Comparison of ENCODE assay signal across 3 cellular contexts in the genomic region with DNA sequence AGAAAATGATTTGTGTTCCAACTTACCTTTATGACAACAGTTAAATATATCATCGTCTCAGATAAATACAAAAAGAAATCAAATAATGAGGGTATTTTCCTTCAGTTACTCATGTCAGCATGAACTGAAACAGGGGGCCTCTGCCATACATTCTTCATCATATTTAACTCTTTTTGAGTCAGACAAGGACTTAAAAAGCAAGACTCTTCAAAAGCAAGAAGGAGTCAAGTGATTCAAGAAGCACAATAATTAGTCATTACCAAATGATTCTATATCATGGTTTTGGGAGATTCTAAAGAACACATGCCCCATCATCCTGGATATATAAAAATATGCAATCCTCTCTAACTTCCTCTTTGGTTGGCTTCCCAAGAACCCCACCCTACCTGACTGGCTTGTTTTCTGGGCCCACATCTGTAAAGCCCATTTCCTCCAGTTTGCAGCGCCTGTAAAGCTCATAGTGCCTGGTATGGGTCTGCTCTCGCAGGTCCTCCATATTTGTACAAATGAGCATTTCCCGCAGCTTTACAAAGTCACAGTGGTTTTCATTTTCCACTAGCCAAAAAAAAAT.
TF ChIP-seq lines count a peak whose summit lies in the region.

No MANE protein-coding gene starts in this region.

TF ChIP-seq in SK-N-SH, 30 proteins besides CTCF, POLR2A, EP300 and RAD21 (continued from another document):
- TF ChIP-seq, protein P1, sequence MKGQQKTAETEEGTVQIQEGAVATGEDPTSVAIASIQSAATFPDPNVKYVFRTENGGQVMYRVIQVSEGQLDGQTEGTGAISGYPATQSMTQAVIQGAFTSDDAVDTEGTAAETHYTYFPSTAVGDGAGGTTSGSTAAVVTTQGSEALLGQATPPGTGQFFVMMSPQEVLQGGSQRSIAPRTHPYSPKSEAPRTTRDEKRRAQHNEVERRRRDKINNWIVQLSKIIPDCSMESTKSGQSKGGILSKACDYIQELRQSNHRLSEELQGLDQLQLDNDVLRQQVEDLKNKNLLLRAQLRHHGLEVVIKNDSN (IDR thresholded peaks at IDR 0.05; ENCODE audit: borderline replicate concordance, low read depth) = no peak
- TF ChIP-seq SMC3 (IDR thresholded peaks at IDR 0.05; ENCODE audit: low read depth, low read length) = no peak
- no peak for TF ChIP-seq EZH2phosphoT487 (IDR thresholded peaks at IDR 0.05; ENCODE audit: borderline replicate concordance, low read depth)
- TF ChIP-seq NFIC (IDR thresholded peaks at IDR 0.05; ENCODE audit: borderline replicate concordance) = no peak
- TF ChIP-seq FOXJ3 (CRISPR knock-in tag; IDR thresholded peaks at IDR 0.05) = no peak
- TF ChIP-seq, protein P2, sequence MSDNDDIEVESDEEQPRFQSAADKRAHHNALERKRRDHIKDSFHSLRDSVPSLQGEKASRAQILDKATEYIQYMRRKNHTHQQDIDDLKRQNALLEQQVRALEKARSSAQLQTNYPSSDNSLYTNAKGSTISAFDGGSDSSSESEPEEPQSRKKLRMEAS (IDR thresholded peaks at IDR 0.05; ENCODE audit: low read depth) = no peak
- no peak for TF ChIP-seq ELF1 (IDR thresholded peaks at IDR 0.05)
- TF ChIP-seq, protein P3, sequence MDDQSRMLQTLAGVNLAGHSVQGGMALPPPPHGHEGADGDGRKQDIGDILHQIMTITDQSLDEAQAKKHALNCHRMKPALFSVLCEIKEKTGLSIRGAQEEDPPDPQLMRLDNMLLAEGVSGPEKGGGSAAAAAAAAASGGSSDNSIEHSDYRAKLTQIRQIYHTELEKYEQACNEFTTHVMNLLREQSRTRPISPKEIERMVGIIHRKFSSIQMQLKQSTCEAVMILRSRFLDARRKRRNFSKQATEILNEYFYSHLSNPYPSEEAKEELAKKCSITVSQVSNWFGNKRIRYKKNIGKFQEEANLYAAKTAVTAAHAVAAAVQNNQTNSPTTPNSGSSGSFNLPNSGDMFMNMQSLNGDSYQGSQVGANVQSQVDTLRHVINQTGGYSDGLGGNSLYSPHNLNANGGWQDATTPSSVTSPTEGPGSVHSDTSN (IDR thresholded peaks at IDR 0.05) = no peak
- TF ChIP-seq, protein P4, sequence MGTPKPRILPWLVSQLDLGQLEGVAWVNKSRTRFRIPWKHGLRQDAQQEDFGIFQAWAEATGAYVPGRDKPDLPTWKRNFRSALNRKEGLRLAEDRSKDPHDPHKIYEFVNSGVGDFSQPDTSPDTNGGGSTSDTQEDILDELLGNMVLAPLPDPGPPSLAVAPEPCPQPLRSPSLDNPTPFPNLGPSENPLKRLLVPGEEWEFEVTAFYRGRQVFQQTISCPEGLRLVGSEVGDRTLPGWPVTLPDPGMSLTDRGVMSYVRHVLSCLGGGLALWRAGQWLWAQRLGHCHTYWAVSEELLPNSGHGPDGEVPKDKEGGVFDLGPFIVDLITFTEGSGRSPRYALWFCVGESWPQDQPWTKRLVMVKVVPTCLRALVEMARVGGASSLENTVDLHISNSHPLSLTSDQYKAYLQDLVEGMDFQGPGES (IDR thresholded peaks at IDR 0.05; ENCODE audit: low read depth, low read length) = no peak
- no peak for TF ChIP-seq FOXM1 (IDR thresholded peaks at IDR 0.05; ENCODE audit: low read depth)
- no peak for TF ChIP-seq MEF2A (IDR thresholded peaks at IDR 0.05; ENCODE audit: borderline replicate concordance, low read depth)
- no peak for TF ChIP-seq MXI1 (IDR thresholded peaks at IDR 0.05; ENCODE audit: low read depth, low read length)
- no peak for TF ChIP-seq POLR2AphosphoS5 (IDR thresholded peaks at IDR 0.05; ENCODE audit: low read depth, low read length)
- TF ChIP-seq, protein P5, sequence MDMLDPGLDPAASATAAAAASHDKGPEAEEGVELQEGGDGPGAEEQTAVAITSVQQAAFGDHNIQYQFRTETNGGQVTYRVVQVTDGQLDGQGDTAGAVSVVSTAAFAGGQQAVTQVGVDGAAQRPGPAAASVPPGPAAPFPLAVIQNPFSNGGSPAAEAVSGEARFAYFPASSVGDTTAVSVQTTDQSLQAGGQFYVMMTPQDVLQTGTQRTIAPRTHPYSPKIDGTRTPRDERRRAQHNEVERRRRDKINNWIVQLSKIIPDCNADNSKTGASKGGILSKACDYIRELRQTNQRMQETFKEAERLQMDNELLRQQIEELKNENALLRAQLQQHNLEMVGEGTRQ (IDR thresholded peaks at IDR 0.05; ENCODE audit: borderline replicate concordance, low read depth, low read length) = no peak

TF ChIP-seq in SK-N-SH treated with all-trans-retinoic acid at 6 μM for 48 hours, 23 proteins besides CTCF, POLR2A, EP300 and RAD21 (continued from another document):
- no peak for TF ChIP-seq OSR1 (CRISPR knock-in tag; IDR thresholded peaks at IDR 0.05)
- TF ChIP-seq ISL1 (CRISPR knock-in tag; IDR thresholded peaks at IDR 0.05) = no peak
- no peak for TF ChIP-seq GLIS3 (CRISPR knock-in tag; IDR thresholded peaks at IDR 0.05)
- no peak for TF ChIP-seq BACH2 (CRISPR knock-in tag; IDR thresholded peaks at IDR 0.05; ENCODE audit: borderline replicate concordance)
- no peak for TF ChIP-seq ZNF70 (CRISPR knock-in tag; IDR thresholded peaks at IDR 0.05)
- TF ChIP-seq, protein P6, sequence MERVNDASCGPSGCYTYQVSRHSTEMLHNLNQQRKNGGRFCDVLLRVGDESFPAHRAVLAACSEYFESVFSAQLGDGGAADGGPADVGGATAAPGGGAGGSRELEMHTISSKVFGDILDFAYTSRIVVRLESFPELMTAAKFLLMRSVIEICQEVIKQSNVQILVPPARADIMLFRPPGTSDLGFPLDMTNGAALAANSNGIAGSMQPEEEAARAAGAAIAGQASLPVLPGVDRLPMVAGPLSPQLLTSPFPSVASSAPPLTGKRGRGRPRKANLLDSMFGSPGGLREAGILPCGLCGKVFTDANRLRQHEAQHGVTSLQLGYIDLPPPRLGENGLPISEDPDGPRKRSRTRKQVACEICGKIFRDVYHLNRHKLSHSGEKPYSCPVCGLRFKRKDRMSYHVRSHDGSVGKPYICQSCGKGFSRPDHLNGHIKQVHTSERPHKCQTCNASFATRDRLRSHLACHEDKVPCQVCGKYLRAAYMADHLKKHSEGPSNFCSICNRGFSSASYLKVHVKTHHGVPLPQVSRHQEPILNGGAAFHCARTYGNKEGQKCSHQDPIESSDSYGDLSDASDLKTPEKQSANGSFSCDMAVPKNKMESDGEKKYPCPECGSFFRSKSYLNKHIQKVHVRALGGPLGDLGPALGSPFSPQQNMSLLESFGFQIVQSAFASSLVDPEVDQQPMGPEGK (CRISPR knock-in tag; IDR thresholded peaks at IDR 0.05; ENCODE audit: borderline replicate concordance) = no peak
- TF ChIP-seq, protein P7, sequence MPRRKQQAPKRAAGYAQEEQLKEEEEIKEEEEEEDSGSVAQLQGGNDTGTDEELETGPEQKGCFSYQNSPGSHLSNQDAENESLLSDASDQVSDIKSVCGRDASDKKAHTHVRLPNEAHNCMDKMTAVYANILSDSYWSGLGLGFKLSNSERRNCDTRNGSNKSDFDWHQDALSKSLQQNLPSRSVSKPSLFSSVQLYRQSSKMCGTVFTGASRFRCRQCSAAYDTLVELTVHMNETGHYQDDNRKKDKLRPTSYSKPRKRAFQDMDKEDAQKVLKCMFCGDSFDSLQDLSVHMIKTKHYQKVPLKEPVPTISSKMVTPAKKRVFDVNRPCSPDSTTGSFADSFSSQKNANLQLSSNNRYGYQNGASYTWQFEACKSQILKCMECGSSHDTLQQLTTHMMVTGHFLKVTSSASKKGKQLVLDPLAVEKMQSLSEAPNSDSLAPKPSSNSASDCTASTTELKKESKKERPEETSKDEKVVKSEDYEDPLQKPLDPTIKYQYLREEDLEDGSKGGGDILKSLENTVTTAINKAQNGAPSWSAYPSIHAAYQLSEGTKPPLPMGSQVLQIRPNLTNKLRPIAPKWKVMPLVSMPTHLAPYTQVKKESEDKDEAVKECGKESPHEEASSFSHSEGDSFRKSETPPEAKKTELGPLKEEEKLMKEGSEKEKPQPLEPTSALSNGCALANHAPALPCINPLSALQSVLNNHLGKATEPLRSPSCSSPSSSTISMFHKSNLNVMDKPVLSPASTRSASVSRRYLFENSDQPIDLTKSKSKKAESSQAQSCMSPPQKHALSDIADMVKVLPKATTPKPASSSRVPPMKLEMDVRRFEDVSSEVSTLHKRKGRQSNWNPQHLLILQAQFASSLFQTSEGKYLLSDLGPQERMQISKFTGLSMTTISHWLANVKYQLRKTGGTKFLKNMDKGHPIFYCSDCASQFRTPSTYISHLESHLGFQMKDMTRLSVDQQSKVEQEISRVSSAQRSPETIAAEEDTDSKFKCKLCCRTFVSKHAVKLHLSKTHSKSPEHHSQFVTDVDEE (CRISPR knock-in tag; IDR thresholded peaks at IDR 0.05) = no peak
- no peak for TF ChIP-seq CSDC2 (CRISPR knock-in tag; IDR thresholded peaks at IDR 0.05)

TF ChIP-seq in A549, 52 proteins besides CTCF, POLR2A, EP300 and RAD21:
- TF ChIP-seq, protein P8, sequence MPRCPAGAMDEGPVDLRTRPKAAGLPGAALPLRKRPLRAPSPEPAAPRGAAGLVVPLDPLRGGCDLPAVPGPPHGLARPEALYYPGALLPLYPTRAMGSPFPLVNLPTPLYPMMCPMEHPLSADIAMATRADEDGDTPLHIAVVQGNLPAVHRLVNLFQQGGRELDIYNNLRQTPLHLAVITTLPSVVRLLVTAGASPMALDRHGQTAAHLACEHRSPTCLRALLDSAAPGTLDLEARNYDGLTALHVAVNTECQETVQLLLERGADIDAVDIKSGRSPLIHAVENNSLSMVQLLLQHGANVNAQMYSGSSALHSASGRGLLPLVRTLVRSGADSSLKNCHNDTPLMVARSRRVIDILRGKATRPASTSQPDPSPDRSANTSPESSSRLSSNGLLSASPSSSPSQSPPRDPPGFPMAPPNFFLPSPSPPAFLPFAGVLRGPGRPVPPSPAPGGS (IDR thresholded peaks at IDR 0.05) = no peak
- TF ChIP-seq CHD4 (IDR thresholded peaks at IDR 0.05; ENCODE audit: borderline replicate concordance) (no peak), ZFP36 (IDR thresholded peaks at IDR 0.05; ENCODE audit: borderline replicate concordance, partially characterized antibody) (no peak), POLR2AphosphoS2 (conservative IDR thresholded peaks at IDR 0.05; ENCODE audit: low read length) (no peak), NR3C1 (IDR thresholded peaks at IDR 0.05) (no peak), JUN (IDR thresholded peaks at IDR 0.05) (no peak), NPAS2 (CRISPR knock-in tag; IDR thresholded peaks at IDR 0.05; ENCODE audit: borderline replicate concordance) (no peak), TP53 (CRISPR knock-in tag; IDR thresholded peaks at IDR 0.05) (no peak), KDM5A (IDR thresholded peaks at IDR 0.05) (no peak), HOXB5 (CRISPR knock-in tag; IDR thresholded peaks at IDR 0.05) (no peak)
- TF ChIP-seq, protein P9, sequence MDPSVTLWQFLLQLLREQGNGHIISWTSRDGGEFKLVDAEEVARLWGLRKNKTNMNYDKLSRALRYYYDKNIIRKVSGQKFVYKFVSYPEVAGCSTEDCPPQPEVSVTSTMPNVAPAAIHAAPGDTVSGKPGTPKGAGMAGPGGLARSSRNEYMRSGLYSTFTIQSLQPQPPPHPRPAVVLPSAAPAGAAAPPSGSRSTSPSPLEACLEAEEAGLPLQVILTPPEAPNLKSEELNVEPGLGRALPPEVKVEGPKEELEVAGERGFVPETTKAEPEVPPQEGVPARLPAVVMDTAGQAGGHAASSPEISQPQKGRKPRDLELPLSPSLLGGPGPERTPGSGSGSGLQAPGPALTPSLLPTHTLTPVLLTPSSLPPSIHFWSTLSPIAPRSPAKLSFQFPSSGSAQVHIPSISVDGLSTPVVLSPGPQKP (IDR thresholded peaks at IDR 0.05; ENCODE audit: low read depth, low read length) = no peak
